10 cellular contexts compared by ENCODE assay signal in genomic region chr10:12588091-12588850, GRCh38.
DNase-seq lines count a peak whose midpoint lies in the region; ATAC-seq and TF ChIP-seq lines count a peak whose summit lies in the region.
"Had no signal": no experiment of that assay in that cellular context is flagged by ENCODE, and none has a peak within 500 bp of the region (broad histone marks: within the 10 kb centered on the region; RNA-seq: fewer than 3 reads in every experiment).

No MANE protein-coding gene starts in this region.

- no peak overlapping the region for H3K9ac ChIP-seq in SK-N-MC (ENCODE audit: insufficient read length)

- H3K4me3 Mint-ChIP-seq in CD4-positive, alpha-beta T cell: peak overlapping the region; percentile 76
- peak overlapping the region; percentile 67 for H3K4me3 Mint-ChIP-seq in glutamatergic neuron (ENCODE audit: unreplicated experiment)

- no peak for TF ChIP-seq CTCF in CD4-positive, alpha-beta T cell (IDR thresholded peaks at IDR 0.05)
- TF ChIP-seq CTCF in GM12864 (IDR thresholded peaks at IDR 0.05; ENCODE audit: low read depth, low read length, missing control alignments): no peak
- TF ChIP-seq CTCF in glutamatergic neuron (IDR thresholded peaks at IDR 0.05; ENCODE audit: partially characterized antibody, unreplicated experiment): no peak

- H3K4me1 Mint-ChIP-seq in CD4-positive, alpha-beta T cell (ENCODE audit: low read depth): peaks cover 86% of the 10 kb centered on the region
- peaks cover 35% of the 10 kb centered on the region for H3K4me1 Mint-ChIP-seq in glutamatergic neuron (ENCODE audit: low read depth, unreplicated experiment)

- peak; percentile 84 for ATAC-seq in CD4-positive, alpha-beta T cell (ENCODE audit: poor library complexity)
- ATAC-seq in GM19397 (IDR thresholded peaks at IDR 0.05; ENCODE audit: unreplicated experiment): no peak
- ATAC-seq in HG03095 (IDR thresholded peaks at IDR 0.05; ENCODE audit: unreplicated experiment): no peak
- no peak for ATAC-seq in GM18868 (IDR thresholded peaks at IDR 0.05; ENCODE audit: unreplicated experiment)

- POLR2A ChIA-PET in CD4-positive, alpha-beta T cell (lab: Charles Lee): interaction anchor here (0.7 to 1.5 kb wide), 8 partner anchors 8 to 240 kb away, joined by 3 to 14 read pairs (median 4); no protein-coding TSS in a partner anchor

- H3K27ac Mint-ChIP-seq in CD4-positive, alpha-beta T cell: peak overlapping the region; percentile 96
- peak overlapping the region; percentile 53 for H3K27ac Mint-ChIP-seq in glutamatergic neuron (ENCODE audit: unreplicated experiment)

- peak overlapping the region; percentile 8; the same call in 1 of the 2 replicates for H3K4me3 ChIP-seq in GM12864 (ENCODE audit: low read depth, low read length)
- H3K4me3 ChIP-seq in SK-N-MC: peak overlapping the region; percentile 47

- H3K36me3 ChIP-seq in SK-N-MC (ENCODE audit: insufficient read depth, low read length): no peaks in the 10 kb centered on the region

- peaks cover 6% of the 10 kb centered on the region for H3K9me3 ChIP-seq in CD4-positive, alpha-beta T cell (ENCODE audit: control insufficient read depth, low read length)
- H3K9me3 ChIP-seq in SK-N-MC (ENCODE audit: low read depth, low read length): no peaks in the 10 kb centered on the region

- H3K9me3 Mint-ChIP-seq in CD4-positive, alpha-beta T cell: no peaks in the 10 kb centered on the region
- peaks cover 9% of the 10 kb centered on the region for H3K9me3 Mint-ChIP-seq in glutamatergic neuron (ENCODE audit: unreplicated experiment)

- H3K27me3 Mint-ChIP-seq in CD4-positive, alpha-beta T cell: no peaks in the 10 kb centered on the region
- H3K27me3 Mint-ChIP-seq in glutamatergic neuron (ENCODE audit: unreplicated experiment): peaks cover 5% of the 10 kb centered on the region

- intact Hi-C loops in CD4-positive, alpha-beta T cell (cut with DNase I, micrococcal nuclease): loop anchor here in 1 of 2 experiments (5.0 kb wide), 1 partner anchor 41 kb away; no protein-coding TSS in a partner anchor

- peaks cover 4% of the 10 kb centered on the region for H3K36me3 Mint-ChIP-seq in CD4-positive, alpha-beta T cell (ENCODE audit: low read depth)
- H3K36me3 Mint-ChIP-seq in glutamatergic neuron (ENCODE audit: unreplicated experiment): peaks cover 4% of the 10 kb centered on the region

- CTCF ChIA-PET in CD4-positive, alpha-beta T cell (lab: Charles Lee): interaction anchor here (0.9 kb wide), 1 partner anchor 68 kb away, joined by 3 read pairs; no protein-coding TSS in a partner anchor

- no peaks in the 10 kb centered on the region for H3K27me3 ChIP-seq in CD4-positive, alpha-beta T cell (ENCODE audit: control insufficient read depth, insufficient read depth, low read length)

- no peak overlapping the region for H3K27ac ChIP-seq in CD4-positive, alpha-beta T cell (ENCODE audit: low read depth, low read length)
- H3K27ac ChIP-seq in SK-N-MC: no peak overlapping the region

- DNase-seq in CD4-positive, alpha-beta T cell: peak in 3 of 10 experiments; percentile 17 to 35 (median 29)
- DNase-seq in GM12864 (ENCODE audit: low read depth) (no peak), SK-N-MC (ENCODE audit: low read depth, low spot score) (no peak), glutamatergic neuron (no peak), COLO829 (ENCODE audit: low spot score) (no peak)
- DNase-seq: NCI-H1048; stimulated activated CD4-positive, alpha-beta T cell treated with anti-CD3 and anti-CD28 coated beads, Interleukin-12 subunit alpha, Interleukin-12 subunit beta, amount 100 ng/mL, for 4 hours had no signal
